Comparison of ENCODE assay signal across 9 cellular contexts in the genomic region with DNA sequence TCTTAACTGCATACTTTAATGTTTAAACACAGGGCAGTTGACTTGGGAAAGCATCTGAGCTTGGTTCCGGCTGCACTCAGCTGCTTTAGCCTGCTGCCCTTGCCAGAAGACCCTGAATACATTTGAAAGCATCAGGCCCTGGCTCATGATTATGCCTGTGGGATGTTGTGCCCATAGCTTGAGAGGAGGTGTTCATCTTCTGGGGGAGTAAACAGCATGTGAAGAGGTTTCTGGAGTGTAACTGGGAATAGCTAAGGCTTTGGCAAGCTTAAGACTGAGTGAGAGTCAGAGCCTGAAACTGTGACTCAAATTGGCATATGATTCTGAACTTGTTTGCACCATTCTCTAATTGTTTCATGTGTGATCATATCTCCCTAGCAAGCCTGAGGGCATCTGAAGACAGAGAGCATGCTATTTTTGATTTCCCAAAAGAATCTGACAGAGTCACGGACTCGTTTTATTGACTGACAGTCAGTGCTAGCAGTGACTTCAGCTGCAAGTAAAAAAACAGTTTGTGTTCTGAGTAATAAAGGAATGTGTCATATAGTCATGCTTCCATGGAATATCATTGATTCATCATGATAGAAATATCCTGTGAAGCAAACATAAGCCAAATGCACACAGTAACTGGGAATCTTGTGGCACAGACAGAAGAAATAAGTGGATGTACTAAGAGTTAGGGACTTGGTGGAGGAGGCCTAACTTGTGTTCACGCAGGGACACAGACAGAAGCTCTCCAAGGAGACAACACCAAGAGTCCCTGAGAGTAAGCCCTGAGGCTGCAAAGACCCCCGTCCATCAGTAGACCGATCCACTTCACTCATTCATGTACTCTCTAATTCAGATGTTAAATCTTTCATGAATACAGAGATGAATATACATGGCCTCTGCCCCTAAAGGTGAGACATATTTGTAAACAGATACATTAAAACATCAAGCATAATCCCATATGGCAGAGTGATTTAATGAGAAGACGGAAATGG.
DNase-seq lines count a peak whose midpoint lies in the region; ATAC-seq and TF ChIP-seq lines count a peak whose summit lies in the region.
"Had no signal": no experiment of that assay in that cellular context is flagged by ENCODE, and none has a peak within 500 bp of the region (broad histone marks: within the 10 kb centered on the region; RNA-seq: fewer than 3 reads in every experiment).

No MANE protein-coding gene starts in this region.

- peaks cover 3% of the 10 kb centered on the region for H3K27me3 Mint-ChIP-seq in activated naive CD8-positive, alpha-beta T cell treated with anti-CD3 and anti-CD28 coated beads, Interleukin-2, amount 50 U/mL, for 24 hours
- H3K27me3 Mint-ChIP-seq in glutamatergic neuron (ENCODE audit: unreplicated experiment) = peaks cover 2% of the 10 kb centered on the region

- H3K36me3 Mint-ChIP-seq in activated naive CD8-positive, alpha-beta T cell treated with anti-CD3 and anti-CD28 coated beads, Interleukin-2, amount 50 U/mL, for 24 hours (ENCODE audit: low read depth) = no peaks in the 10 kb centered on the region
- no peaks in the 10 kb centered on the region for H3K36me3 Mint-ChIP-seq in glutamatergic neuron (ENCODE audit: unreplicated experiment)

- peak overlapping the region in 1 of 2 donors; percentile 7 for H3K4me3 ChIP-seq in muscle layer of colon (ENCODE audit: low read depth in 1 of 2, low read length in 2 of 2)
- H3K4me3 ChIP-seq: BLaER1 had no signal

- no peak for DNase-seq in Right ventricle myocardium inferior (ENCODE audit: missing footprints)
- no peak for DNase-seq in cardiac septum (ENCODE audit: low spot score)
- DNase-seq in epidermal melanocyte (ENCODE audit: insufficient read length, low spot score) = peak; percentile 56
- DNase-seq in activated naive CD8-positive, alpha-beta T cell treated with anti-CD3 and anti-CD28 coated beads, Interleukin-2, amount 50 U/mL, for 24 hours = no peak
- DNase-seq in glutamatergic neuron = no peak

- peaks cover 90% of the 10 kb centered on the region for H3K4me1 ChIP-seq in muscle layer of colon (ENCODE audit: insufficient read depth, low read length)

- H3K9me3 Mint-ChIP-seq in activated naive CD8-positive, alpha-beta T cell treated with anti-CD3 and anti-CD28 coated beads, Interleukin-2, amount 50 U/mL, for 24 hours = no peaks in the 10 kb centered on the region
- peaks cover 2% of the 10 kb centered on the region for H3K9me3 Mint-ChIP-seq in glutamatergic neuron (ENCODE audit: unreplicated experiment)

- H3K36me3 ChIP-seq in muscle layer of colon (ENCODE audit: insufficient read depth, low read length) = peaks cover 6% of the 10 kb centered on the region
- H3K36me3 ChIP-seq: BLaER1 had no signal

- no peaks in the 10 kb centered on the region for H3K4me1 Mint-ChIP-seq in activated naive CD8-positive, alpha-beta T cell treated with anti-CD3 and anti-CD28 coated beads, Interleukin-2, amount 50 U/mL, for 24 hours
- H3K4me1 Mint-ChIP-seq in glutamatergic neuron (ENCODE audit: low read depth, unreplicated experiment) = peaks cover 5% of the 10 kb centered on the region

- intact Hi-C loops in Right ventricle myocardium inferior (cut with DNase I) (loop anchor here (5.0 kb wide), 1 partner anchor 178 kb away; no protein-coding TSS in a partner anchor), cardiac septum (cut with DNase I) (no loop called here)

- no peak for TF ChIP-seq CTCF in glutamatergic neuron (IDR thresholded peaks at IDR 0.05; ENCODE audit: partially characterized antibody, unreplicated experiment)

- ATAC-seq in Right ventricle myocardium inferior (peak; percentile 42), GM21723 (IDR thresholded peaks at IDR 0.05; ENCODE audit: unreplicated experiment) (no peak), HG03039 (IDR thresholded peaks at IDR 0.05; ENCODE audit: unreplicated experiment) (no peak)
- no peak for ATAC-seq in activated naive CD8-positive, alpha-beta T cell treated with anti-CD3 and anti-CD28 coated beads, Interleukin-2, amount 50 U/mL, for 24 hours

- H3K9ac ChIP-seq in muscle layer of colon (ENCODE audit: low read length) = peak overlapping the region; percentile 33
- H3K9ac ChIP-seq: BLaER1 had no signal

- H3K27me3 ChIP-seq in muscle layer of colon (ENCODE audit: control insufficient read depth in 1 of 2, insufficient read depth in 2 of 2, low read length in 2 of 2) = no peaks in the 10 kb centered on the region
- H3K27me3 ChIP-seq: BLaER1 had no signal

- no peak overlapping the region for H3K4me3 Mint-ChIP-seq in activated naive CD8-positive, alpha-beta T cell treated with anti-CD3 and anti-CD28 coated beads, Interleukin-2, amount 50 U/mL, for 24 hours
- H3K4me3 Mint-ChIP-seq in glutamatergic neuron (ENCODE audit: unreplicated experiment) = no peak overlapping the region

- H3K27ac Mint-ChIP-seq in activated naive CD8-positive, alpha-beta T cell treated with anti-CD3 and anti-CD28 coated beads, Interleukin-2, amount 50 U/mL, for 24 hours = no peak overlapping the region
- no peak overlapping the region for H3K27ac Mint-ChIP-seq in glutamatergic neuron (ENCODE audit: unreplicated experiment)

- no peaks in the 10 kb centered on the region for H3K9me3 ChIP-seq in muscle layer of colon (ENCODE audit: low read length)
- H3K9me3 ChIP-seq: BLaER1 had no signal

- peak overlapping the region; percentile 61 for H3K27ac ChIP-seq in muscle layer of colon (ENCODE audit: low read depth, low read length)
- H3K27ac ChIP-seq: BLaER1 had no signal
